ENCODE assay signal across 1 cellular context in genomic region chr17:81858967-81859905, GRCh38.
TF ChIP-seq lines count a peak whose summit lies in the region.

No MANE protein-coding gene starts in this region.

TF ChIP-seq in H1, 55 proteins besides CTCF, POLR2A, EP300 and RAD21:
- TF ChIP-seq BCL11A (IDR thresholded peaks at IDR 0.05; ENCODE audit: low read depth in 2 of 2, low read length in 2 of 2): no peak
- peak; percentile 85 for TF ChIP-seq SAP30 (IDR thresholded peaks at IDR 0.05; ENCODE audit: insufficient read depth, insufficient replicate concordance, low read length)
